8 cellular contexts compared by ENCODE assay signal in the genomic region with DNA sequence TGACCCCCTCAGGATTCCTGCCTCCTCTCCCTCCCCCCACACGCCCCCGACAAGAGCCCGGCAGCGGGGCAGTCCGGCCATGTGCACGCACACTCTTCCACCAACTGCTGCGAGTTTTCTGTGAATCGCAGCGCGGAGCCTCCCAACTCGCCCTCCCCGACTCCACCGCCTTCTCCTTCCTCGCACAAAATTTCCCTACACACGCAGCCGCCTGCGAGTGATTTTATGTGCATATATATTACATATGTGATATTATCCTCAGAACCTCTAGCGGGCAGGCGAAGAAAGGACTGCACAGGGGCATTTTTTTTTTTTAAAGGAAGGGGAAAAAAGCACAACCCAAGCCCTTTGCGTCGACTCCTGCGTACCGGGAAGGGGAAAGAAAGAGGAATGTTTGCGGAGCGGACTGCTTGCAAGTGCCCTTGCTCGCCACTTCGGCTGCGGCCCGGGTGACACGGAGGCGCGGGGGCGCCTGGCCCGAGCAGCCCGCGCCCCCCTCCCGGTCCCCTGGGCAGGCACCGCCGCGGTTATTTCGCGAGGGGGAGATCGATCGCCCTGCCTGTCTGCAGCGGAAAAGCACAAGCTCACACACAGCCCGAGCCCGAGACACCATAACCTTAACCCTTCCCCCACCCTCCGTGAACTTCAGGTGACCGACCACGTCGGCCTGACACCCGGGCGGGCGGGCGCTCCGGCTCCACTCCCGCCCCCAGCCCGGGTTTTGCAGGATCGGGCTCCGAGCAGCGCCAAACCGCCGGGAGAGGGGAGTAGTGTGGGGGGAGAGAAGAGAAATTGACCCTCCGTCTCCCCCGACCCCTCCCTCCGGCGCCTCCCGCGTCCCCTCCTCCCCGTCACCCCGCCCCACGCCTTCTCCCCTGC. TPM values are rescaled to one million over a fixed set of nuclear protein-coding genes. Genes with fewer than 3 reads are reported as not detected.
DNase-seq lines count a peak whose midpoint lies in the region; ATAC-seq and TF ChIP-seq lines count a peak whose summit lies in the region.

No MANE protein-coding gene starts in this region.

- H3K27me3 ChIP-seq in sigmoid colon = no peaks in the 10 kb centered on the region

- H3K9me3 ChIP-seq in T-helper 17 cell (ENCODE audit: control insufficient read depth, low read length, poor library complexity, severe bottlenecking) (no peaks in the 10 kb centered on the region), sigmoid colon (no peaks in the 10 kb centered on the region)

- peaks cover 0 to 36% (median 18%) of the 10 kb centered on the region in 4 donors for H3K4me1 ChIP-seq in sigmoid colon

- peak overlapping the region; percentile 91 for H3K27ac Mint-ChIP-seq in T-helper 17 cell

- H3K27ac ChIP-seq in sigmoid colon = peak overlapping the region; percentile 92 to 98 (median 94)

- no peaks in the 10 kb centered on the region for H3K27me3 Mint-ChIP-seq in T-helper 17 cell

- DNase-seq in GM10266 (ENCODE audit: extremely low spot score) = peak; percentile 85
- DNase-seq in H4 (ENCODE audit: low spot score) = peak; percentile 74
- DNase-seq in LoVo (ENCODE audit: low spot score) = peak; percentile 53
- peak; percentile 15 to 39 (median 33) for DNase-seq in T-helper 17 cell
- DNase-seq in astrocyte of the hippocampus (ENCODE audit: low read depth, low spot score) = peak; percentile 90
- peak; percentile 38 for DNase-seq in iPS DF 19.7 (ENCODE audit: low read depth, low spot score)
- DNase-seq in sigmoid colon = peak; percentile 85
- DNase-seq in mesenteric fat pad (ENCODE audit: low spot score) = no peak

- H3K4me3 Mint-ChIP-seq in T-helper 17 cell = peak overlapping the region; percentile 100

- TF ChIP-seq POLR2A in sigmoid colon (IDR thresholded peaks at IDR 0.05) = no peak

- H3K4me3 ChIP-seq in sigmoid colon = peak overlapping the region; percentile 80 to 91 (median 84)

- 0% methylated on average over 72 of the region's 72 CpGs for WGBS in sigmoid colon, 2 donors

- peak; percentile 68 for ATAC-seq in T-helper 17 cell

- peak; percentile 15 for TF ChIP-seq CTCF in GM10266 (IDR thresholded peaks at IDR 0.05; ENCODE audit: control insufficient read depth, insufficient read depth, low read depth, missing control alignments)
- TF ChIP-seq CTCF in sigmoid colon (IDR thresholded peaks at IDR 0.05) = peak in 3 of 4 experiments; percentile 18 to 28 (median 25)

- intact Hi-C loops in sigmoid colon (cut with DNase I) = loop anchor here (2.0 to 5.0 kb wide), 6 partner anchors 26 to 1746 kb away; a partner anchor contains a TSS

- H3K36me3 ChIP-seq in sigmoid colon = no peaks in the 10 kb centered on the region

- peaks cover 7% of the 10 kb centered on the region for H3K36me3 Mint-ChIP-seq in T-helper 17 cell (ENCODE audit: low read depth)

- peaks cover 26% of the 10 kb centered on the region for H3K4me1 Mint-ChIP-seq in T-helper 17 cell

- no peak for TF ChIP-seq EP300 in sigmoid colon (IDR thresholded peaks at IDR 0.05)

RNA-seq across cellular contexts. Expression of a gene that starts 2.2 kb away (rescaled TPM):
- 5.2 and 6.7 TPM in 2 replicates for total RNA-seq in H4 (2014; rRNA removed; shearing (Covaris generic))
- total RNA-seq in T-helper 17 cell (10 to 100 TPM; 14.9 to 16.3 TPM), sigmoid colon (10 to 100 TPM; 11.3 to 37.7 (median 15.7) TPM), mesenteric fat pad (10.5 TPM)
- 1 to 10 TPM; 1.8 to 8.7 (median 2.1) TPM for polyA plus RNA-seq in sigmoid colon
